Comparison of ENCODE assay signal across 9 cellular contexts in the genomic region with DNA sequence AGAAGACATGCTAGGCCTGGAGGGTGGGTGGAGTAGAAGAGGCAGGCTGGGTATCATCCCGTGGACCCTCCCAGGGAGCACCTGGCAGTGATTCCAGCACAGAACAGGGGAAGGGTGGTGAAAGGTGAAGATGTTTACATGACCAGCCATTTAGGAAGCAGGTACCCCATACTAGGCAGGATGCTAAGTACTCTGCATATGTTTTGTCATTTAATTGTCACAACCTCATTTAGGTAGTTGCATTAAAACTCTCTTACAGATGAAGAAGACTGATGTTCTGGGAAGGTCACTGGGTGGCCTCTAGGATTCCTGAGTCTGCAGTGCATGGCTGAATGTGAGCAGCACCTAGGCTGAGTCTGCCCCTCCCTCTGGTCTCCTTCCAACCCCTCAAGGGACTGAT. TPM values are rescaled to one million over a fixed set of nuclear protein-coding genes. Genes with fewer than 3 reads are reported as not detected.
DNase-seq lines count a peak whose midpoint lies in the region; ATAC-seq and TF ChIP-seq lines count a peak whose summit lies in the region.
"Had no signal": no experiment of that assay in that cellular context is flagged by ENCODE, and none has a peak within 500 bp of the region (broad histone marks: within the 10 kb centered on the region; RNA-seq: fewer than 3 reads in every experiment).

No MANE protein-coding gene starts in this region.

- H2BK12ac ChIP-seq in trophoblast cell (ENCODE audit: low read length): no peak overlapping the region

- peak overlapping the region; percentile 86 to 96 (median 92) for H3K27ac Mint-ChIP-seq in CD8-positive, alpha-beta memory T cell

- H3K27ac ChIP-seq in CD8-positive, alpha-beta memory T cell (ENCODE audit: low read depth, low read length): peak overlapping the region; percentile 28
- H3K27ac ChIP-seq in RWPE1 (peak overlapping the region; percentile 99), epithelial cell of prostate (peak overlapping the region; percentile 100), trophoblast cell (ENCODE audit: low read depth, low read length) (no peak overlapping the region), colonic mucosa (no peak overlapping the region)

- H3K27me3 ChIP-seq in CD8-positive, alpha-beta memory T cell (ENCODE audit: insufficient read depth, low read length, poor library complexity, severe bottlenecking): no peaks in the 10 kb centered on the region
- H3K27me3 ChIP-seq in trophoblast cell (ENCODE audit: insufficient read depth, low read length) (no peaks in the 10 kb centered on the region), colonic mucosa (no peaks in the 10 kb centered on the region)

- H3K14ac ChIP-seq in trophoblast cell (ENCODE audit: low read length): no peak overlapping the region

- H3K9ac ChIP-seq in trophoblast cell (ENCODE audit: low read length) (no peak overlapping the region), colonic mucosa (ENCODE audit: low read depth in 2 of 2, low read length in 2 of 2) (no peak overlapping the region)

- intact Hi-C loops in colonic mucosa (cut with DNase I): no loop called here

- H3K4me3 ChIP-seq in CD8-positive, alpha-beta memory T cell (ENCODE audit: low read length): no peak overlapping the region
- H3K4me3 ChIP-seq in trophoblast cell (ENCODE audit: low read depth, low read length): no peak overlapping the region
- H3K4me3 ChIP-seq in colonic mucosa: no peak overlapping the region

- TF ChIP-seq CTCF in RWPE1 (conservative IDR thresholded peaks at IDR 0.05; ENCODE audit: low read depth): no peak
- TF ChIP-seq CTCF in colonic mucosa (IDR thresholded peaks at IDR 0.05): no peak

- H3K4me1 Mint-ChIP-seq in CD8-positive, alpha-beta memory T cell: peaks cover 84 to 98% (median 97%) of the 10 kb centered on the region in 3 donors

- no peak overlapping the region for H2BK5ac ChIP-seq in trophoblast cell (ENCODE audit: low read depth, low read length, poor library complexity)

- DNase-seq in CD8-positive, alpha-beta memory T cell: no peak
- DNase-seq in RWPE1 (ENCODE audit: low spot score): no peak
- no peak for DNase-seq in epithelial cell of prostate (ENCODE audit: low read depth, low spot score)
- no peak for DNase-seq in trophoblast cell
- DNase-seq in stimulated activated naive CD4-positive, alpha-beta T cell treated with Interleukin-2 at 50 U/mL for 16 hours (lab: John Stamatoyannopoulos, UW): no peak
- DNase-seq in colonic mucosa: no peak

- H3K79me1 ChIP-seq in trophoblast cell (ENCODE audit: low read length): peaks cover 12% of the 10 kb centered on the region

- no CpG with 5 or more reads among the region's 1 CpG for WGBS in trophoblast cell (ENCODE audit: extremely low coverage, insufficient coverage, insufficient read length)

- no peak overlapping the region for H3K4me2 ChIP-seq in trophoblast cell (ENCODE audit: low read length)

- no peak overlapping the region for H4K8ac ChIP-seq in trophoblast cell (ENCODE audit: low read depth, low read length)

- H2AFZ ChIP-seq in trophoblast cell (ENCODE audit: insufficient read depth, low read length, poor library complexity): no peak overlapping the region

- no peak for ATAC-seq in GM21423 (IDR thresholded peaks at IDR 0.05; ENCODE audit: unreplicated experiment)
- no peak for ATAC-seq in HG02759 (IDR thresholded peaks at IDR 0.05; ENCODE audit: unreplicated experiment)
- ATAC-seq: sciatic nerve had no signal

- no peak overlapping the region for H2AK5ac ChIP-seq in trophoblast cell (ENCODE audit: low read length)

- peaks cover 0 to 13% (median 3%) of the 10 kb centered on the region in 3 donors for H3K36me3 Mint-ChIP-seq in CD8-positive, alpha-beta memory T cell

- no peak overlapping the region for H4K91ac ChIP-seq in trophoblast cell (ENCODE audit: low read depth, low read length)

- POLR2A ChIA-PET in CD8-positive, alpha-beta memory T cell (lab: Charles Lee): no interaction called here
- POLR2A ChIA-PET in RWPE1 (lab: Yijun Ruan, JAX; ENCODE audit: low non-redundant PET): no interaction called here

- peak overlapping the region; percentile 5 for H3K4ac ChIP-seq in trophoblast cell (ENCODE audit: low read depth, low read length)

- H3K4me1 ChIP-seq in CD8-positive, alpha-beta memory T cell (ENCODE audit: insufficient read depth, low read length): peaks cover 97% of the 10 kb centered on the region
- H3K4me1 ChIP-seq in trophoblast cell (ENCODE audit: control insufficient read depth in 1 of 2, insufficient read depth in 2 of 2, low read length in 2 of 2): peaks cover 12 to 21% of the 10 kb centered on the region in 2 experiments
- H3K4me1 ChIP-seq in colonic mucosa: peaks cover 12% of the 10 kb centered on the region

- no peak overlapping the region for H4K12ac ChIP-seq in trophoblast cell (ENCODE audit: low read depth, low read length)

- H3K23ac ChIP-seq in trophoblast cell (ENCODE audit: low read length): no peak overlapping the region

- CTCF ChIA-PET in CD8-positive, alpha-beta memory T cell (lab: Charles Lee): interaction anchor here (1.0 to 2.8 kb wide), 4 partner anchors 10 to 18 kb away, joined by 4 to 23 read pairs (median 5); partner anchors contain the start of gene ITPRIP
- CTCF ChIA-PET in RWPE1 (lab: Yijun Ruan, JAX): interaction anchor here (1.0 kb wide), 1 partner anchor 15 kb away, joined by 3 read pairs; the partner anchor contains the start of gene ITPRIP

- H3K18ac ChIP-seq in trophoblast cell (ENCODE audit: low read length): no peak overlapping the region

- H3K9me3 Mint-ChIP-seq in CD8-positive, alpha-beta memory T cell: no peaks in the 10 kb centered on the region

- peaks cover 22% of the 10 kb centered on the region for H3K79me2 ChIP-seq in trophoblast cell (ENCODE audit: control insufficient read depth, insufficient read depth, low read length, poor library complexity)

- no peaks in the 10 kb centered on the region for H3K9me3 ChIP-seq in CD8-positive, alpha-beta memory T cell (ENCODE audit: low read length)
- no peaks in the 10 kb centered on the region for H3K9me3 ChIP-seq in trophoblast cell (ENCODE audit: insufficient read depth, low read depth, low read length)
- H3K9me3 ChIP-seq in colonic mucosa: no peaks in the 10 kb centered on the region

- H3K27me3 Mint-ChIP-seq in CD8-positive, alpha-beta memory T cell: peaks cover 0 to 2% of the 10 kb centered on the region in 2 donors

- H3K4me3 Mint-ChIP-seq in CD8-positive, alpha-beta memory T cell: peak overlapping the region; percentile 66 to 88 (median 75)

- H2BK120ac ChIP-seq in trophoblast cell (ENCODE audit: insufficient read depth, low read length, poor library complexity): no peak overlapping the region

- no peaks in the 10 kb centered on the region for H3K36me3 ChIP-seq in CD8-positive, alpha-beta memory T cell (ENCODE audit: insufficient read depth, low read length)
- H3K36me3 ChIP-seq in trophoblast cell (ENCODE audit: control insufficient read depth in 1 of 2, insufficient read depth in 2 of 2, low read length in 2 of 2) (peaks cover 8 to 13% of the 10 kb centered on the region in 2 experiments), colonic mucosa (no peaks in the 10 kb centered on the region)

RNA-seq across cellular contexts. Expression of gene ITPRIP, which starts 15.2 kb away (rescaled TPM):
- total RNA-seq in CD8-positive, alpha-beta memory T cell: 10 to 100 TPM; 12.8 to 13.1 TPM
- polyA plus RNA-seq in CD8-positive, alpha-beta memory T cell: 23.1 TPM
- 15.6 and 16.0 TPM in 2 replicates for polyA plus RNA-seq in trophoblast cell (2013)
- total RNA-seq in colonic mucosa: 1 to 10 TPM; 5.9 to 9.6 TPM

RNA-seq across cellular contexts. Expression of gene CFAP58, which starts 30.5 kb away (rescaled TPM):
- total RNA-seq in CD8-positive, alpha-beta memory T cell: under 1 TPM in 1 of 2 experiments, not detected in 1; 0.07 TPM
- polyA plus RNA-seq in CD8-positive, alpha-beta memory T cell: not detected
- polyA plus RNA-seq in trophoblast cell (2013): 0.68 and 0.77 TPM in 2 replicates
- under 1 TPM in 1 of 2 donors, not detected in 1; 0.11 TPM for total RNA-seq in colonic mucosa

RNA-seq across cellular contexts. Expression of gene GSTO2, which starts 54.1 kb away (rescaled TPM):
- 1 to 10 TPM in 1 of 2 experiments, under 1 TPM in 1; 0.93 to 1.1 TPM for total RNA-seq in CD8-positive, alpha-beta memory T cell
- polyA plus RNA-seq in CD8-positive, alpha-beta memory T cell: 0.60 TPM
- 1.3 TPM in 2 replicates for polyA plus RNA-seq in trophoblast cell (2013)
- 10 to 100 TPM; 12.8 to 18.9 TPM for total RNA-seq in colonic mucosa

Comparison
In these comparisons a context has a peak if more than half of its experiments do, and no peak if none do; other contexts are left out.
1. H3K27ac ChIP-seq: peak in CD8-positive, alpha-beta memory T cell (single experiment), RWPE1 (single experiment) and epithelial cell of prostate (single experiment); none in trophoblast cell (single experiment) and colonic mucosa (single experiment).
2. RNA of gene GSTO2, which starts 54.1 kb away (total RNA-seq): 12.8 to 18.9 TPM in colonic mucosa; 0.93 to 1.1 TPM in CD8-positive, alpha-beta memory T cell; every median in the first group is over 4 times any median in the second.